Comparison of ENCODE assay signal across 23 cellular contexts in the genomic region with DNA sequence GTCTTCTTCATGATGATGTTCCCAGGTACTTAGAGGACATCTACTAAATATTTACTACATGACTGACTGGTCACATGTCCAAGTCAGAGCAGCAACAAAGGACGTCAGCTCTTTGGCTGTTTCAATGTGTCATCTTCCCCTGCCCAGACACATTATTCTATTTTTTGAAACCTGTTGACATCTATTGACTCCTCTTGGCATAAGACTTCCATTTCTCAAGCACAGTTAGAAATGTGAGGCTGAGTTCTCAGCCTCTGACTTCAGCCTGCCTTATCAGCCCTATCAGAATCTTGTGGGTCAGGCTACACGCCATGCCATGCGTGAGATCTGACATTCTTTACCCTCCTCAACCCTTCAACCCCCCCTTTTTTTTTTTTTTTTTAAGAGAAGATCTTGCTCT.
"Had no signal": no experiment of that assay in that cellular context is flagged by ENCODE, and none has a peak within 500 bp of the region (broad histone marks: within the 10 kb centered on the region; RNA-seq: fewer than 3 reads in every experiment).

No MANE protein-coding gene starts in this region.

- DNase-seq: activated CD4-positive, alpha-beta T cell treated with anti-CD3 and anti-CD28 coated beads for 36 hours; activated CD4-positive, CD25-positive, alpha-beta regulatory T cell; activated CD8-positive, alpha-beta memory T cell treated with anti-CD3 and anti-CD28 coated beads, Interleukin-2, amount 10 ng/mL, durations not matched to agents 7 days and 5 days; activated CD8-positive, alpha-beta T cell treated with anti-CD3 and anti-CD28 coated beads, Interleukin-2, amount 10 ng/mL, durations not matched to agents 7 days and 5 days; activated naive CD8-positive, alpha-beta T cell treated with anti-CD3 and anti-CD28 coated beads, Interleukin-2, amount 50 U/mL, for 24 hours; activated T-cell treated with anti-CD3 and anti-CD28 coated beads, Interleukin-2, amount 50 U/mL, for 48 hours; amygdala; dermis blood vessel endothelial cell; effector memory CD4-positive, alpha-beta T cell; kidney glomerular epithelial cell; midbrain; natural killer cell; occipital lobe; small intestine; stimulated activated CD4-positive, alpha-beta T cell treated with anti-CD3 and anti-CD28 coated beads, Interleukin-4, amount 100 ng/mL, for 24 hours; stimulated activated naive CD8-positive, alpha-beta T cell treated with anti-CD3 and anti-CD28 coated beads, Interleukin-15, amount 100 ng/mL, for 72 hours; substantia nigra; uterus had no signal

- H3K27ac ChIP-seq: esophagus muscularis mucosa, neural progenitor cell, parathyroid adenoma, uterus had no signal

- H3K4me2 ChIP-seq: neural progenitor cell had no signal

- ATAC-seq: activated CD4-positive, alpha-beta T cell treated with anti-CD3 and anti-CD28 coated beads for 36 hours; activated CD8-positive, alpha-beta memory T cell treated with anti-CD3 and anti-CD28 coated beads, Interleukin-2, amount 10 ng/mL, durations not matched to agents 7 days and 5 days; activated CD8-positive, alpha-beta T cell treated with anti-CD3 and anti-CD28 coated beads, Interleukin-2, amount 10 ng/mL, durations not matched to agents 7 days and 5 days; activated naive CD8-positive, alpha-beta T cell treated with anti-CD3 and anti-CD28 coated beads, Interleukin-2, amount 50 U/mL, for 24 hours; sciatic nerve; stimulated activated effector memory CD8-positive, alpha-beta T cell treated with anti-CD3 and anti-CD28 coated beads, Interleukin-12 subunit alpha, Interleukin-12 subunit beta, amount 100 ng/mL, for 72 hours; stimulated activated naive CD8-positive, alpha-beta T cell treated with anti-CD3 and anti-CD28 coated beads, Interleukin-15, amount 100 ng/mL, for 72 hours had no signal

- H3K4me1 ChIP-seq: neural progenitor cell, parathyroid adenoma, uterus had no signal

- H3K4me3 ChIP-seq: esophagus muscularis mucosa, neural progenitor cell, uterus had no signal

- H2AFZ ChIP-seq: neural progenitor cell, parathyroid adenoma had no signal

- H3K9ac ChIP-seq: neural progenitor cell, parathyroid adenoma had no signal

- H3K79me2 ChIP-seq: parathyroid adenoma had no signal

- H3K27me3 ChIP-seq: esophagus muscularis mucosa, neural progenitor cell, uterus had no signal

- H3K36me3 ChIP-seq: esophagus muscularis mucosa, neural progenitor cell, uterus had no signal

- H3K9me3 ChIP-seq: esophagus muscularis mucosa, uterus had no signal
